Comparison of ENCODE assay signal across 19 cellular contexts in genomic region chr2:45943231-45944044, GRCh38.
DNase-seq lines count a peak whose midpoint lies in the region; ATAC-seq and TF ChIP-seq lines count a peak whose summit lies in the region.
"Had no signal": no experiment of that assay in that cellular context is flagged by ENCODE, and none has a peak within 500 bp of the region (broad histone marks: within the 10 kb centered on the region; RNA-seq: fewer than 3 reads in every experiment).

No MANE protein-coding gene starts in this region.

- H3K4me1 Mint-ChIP-seq in GM23338 (peaks cover 24% of the 10 kb centered on the region), endodermal cell (peaks cover 6% of the 10 kb centered on the region), progenitor cell of endocrine pancreas (ENCODE audit: low read depth) (peaks cover 5% of the 10 kb centered on the region)
- H3K4me1 Mint-ChIP-seq in stimulated activated naive CD8-positive, alpha-beta T cell treated with anti-CD3 and anti-CD28 coated beads, Interleukin-15, amount 100 ng/mL, for 72 hours, result no peaks in the 10 kb centered on the region

- peaks cover 3% of the 10 kb centered on the region; the same call in 1 of the 2 replicates for H3F3A ChIP-seq in GM23338 (replicated peaks; ENCODE audit: low read depth)

- peak overlapping the region; percentile 38; the same call in 1 of the 2 replicates for H2AFZ ChIP-seq in GM23338
- no peak overlapping the region for H2AFZ ChIP-seq in OCI-LY3 (ENCODE audit: low read depth, low read length)

- no peak overlapping the region for H3K27ac Mint-ChIP-seq in GM23338
- no peak overlapping the region for H3K27ac Mint-ChIP-seq in endodermal cell
- H3K27ac Mint-ChIP-seq in progenitor cell of endocrine pancreas, result no peak overlapping the region
- H3K27ac Mint-ChIP-seq in stimulated activated naive CD8-positive, alpha-beta T cell treated with anti-CD3 and anti-CD28 coated beads, Interleukin-15, amount 100 ng/mL, for 72 hours, result no peak overlapping the region
- H3K27ac Mint-ChIP-seq: activated naive CD4-positive, alpha-beta T cell treated with anti-CD3 and anti-CD28 coated beads, Interleukin-2, amount 50 U/mL, for 72 hours; CD8-positive, alpha-beta T cell had no signal

- 85 to 90% methylated on average over 11 to 14 of the region's 14 CpGs for WGBS in endodermal cell (ENCODE audit: insufficient coverage in 1 of 2, insufficient read length in 1 of 2), 2 experiments

- H3K9ac ChIP-seq in OCI-LY3 (ENCODE audit: low read length) (no peak overlapping the region), endodermal cell (ENCODE audit: extremely low read depth, low read length, poor library complexity, severe bottlenecking) (no peak overlapping the region)

- no peaks in the 10 kb centered on the region for H3K36me3 ChIP-seq in GM23338 (ENCODE audit: insufficient read depth)
- no peaks in the 10 kb centered on the region for H3K36me3 ChIP-seq in OCI-LY3 (replicated peaks; ENCODE audit: low read depth, low read length)
- no peaks in the 10 kb centered on the region for H3K36me3 ChIP-seq in endodermal cell (ENCODE audit: control insufficient read depth, insufficient read depth, low read length)

- H3K4me3 ChIP-seq in GM23338 (no peak overlapping the region), OCI-LY3 (ENCODE audit: low read length) (no peak overlapping the region), endodermal cell (ENCODE audit: low read length) (no peak overlapping the region)
- H3K4me3 ChIP-seq: mucosa of descending colon had no signal

- no peaks in the 10 kb centered on the region for H3K79me2 ChIP-seq in GM23338 (replicated peaks; ENCODE audit: insufficient read depth)
- H3K79me2 ChIP-seq in OCI-LY3 (ENCODE audit: low read length), result no peaks in the 10 kb centered on the region

- H3K4me2 ChIP-seq in GM23338, result no peak overlapping the region
- no peak overlapping the region for H3K4me2 ChIP-seq in OCI-LY3 (ENCODE audit: low read length)

- peak; percentile 54 to 57 for TF ChIP-seq CTCF in GM23338 (conservative IDR thresholded peaks at IDR 0.05; ENCODE audit: low read depth in 2 of 2)
- TF ChIP-seq CTCF in OCI-LY3 (IDR thresholded peaks at IDR 0.05; ENCODE audit: low read depth, low read length), result peak; percentile 40
- TF ChIP-seq CTCF in endodermal cell (conservative IDR thresholded peaks at IDR 0.05), result peak; percentile 66
- peak; percentile 35 for TF ChIP-seq CTCF in progenitor cell of endocrine pancreas (IDR thresholded peaks at IDR 0.05; ENCODE audit: unreplicated experiment)

- ATAC-seq in GM23338, result peak; percentile 84
- no peak for ATAC-seq in stimulated activated naive CD8-positive, alpha-beta T cell treated with anti-CD3 and anti-CD28 coated beads, Interleukin-15, amount 100 ng/mL, for 72 hours
- ATAC-seq: activated naive CD4-positive, alpha-beta T cell treated with anti-CD3 and anti-CD28 coated beads, Interleukin-2, amount 50 U/mL, for 72 hours; CD8-positive, alpha-beta T cell; mucosa of descending colon had no signal

- no peaks in the 10 kb centered on the region for H3K9me2 ChIP-seq in GM23338 (ENCODE audit: insufficient read depth)

- H4K20me1 ChIP-seq in GM23338 (replicated peaks; ENCODE audit: insufficient read depth) (no peaks in the 10 kb centered on the region), OCI-LY3 (ENCODE audit: insufficient read depth, low read length) (no peaks in the 10 kb centered on the region)

- H3K4me3 Mint-ChIP-seq in GM23338 (no peak overlapping the region), endodermal cell (no peak overlapping the region), progenitor cell of endocrine pancreas (ENCODE audit: low read depth) (no peak overlapping the region)
- no peak overlapping the region for H3K4me3 Mint-ChIP-seq in stimulated activated naive CD8-positive, alpha-beta T cell treated with anti-CD3 and anti-CD28 coated beads, Interleukin-15, amount 100 ng/mL, for 72 hours
- H3K4me3 Mint-ChIP-seq: CD8-positive, alpha-beta T cell had no signal

- peak; percentile 53 for DNase-seq in GM23338 (ENCODE audit: low spot score)
- peak; percentile 72 for DNase-seq in endodermal cell
- DNase-seq in progenitor cell of endocrine pancreas (ENCODE audit: low spot score, unreplicated experiment), result no peak
- no peak for DNase-seq in C1 segment of cervical spinal cord (lab: John Stamatoyannopoulos, UW)
- DNase-seq in activated naive CD4-positive, alpha-beta T cell treated with anti-CD3 and anti-CD28 coated beads, Interleukin-2, amount 50 U/mL, for 16 hours, result no peak
- no peak for DNase-seq in stimulated activated naive CD8-positive, alpha-beta T cell treated with anti-CD3 and anti-CD28 coated beads, Interleukin-15, amount 100 ng/mL, for 72 hours
- DNase-seq: activated CD4-positive, alpha-beta T cell treated with anti-CD3 and anti-CD28 coated beads for 1 hour; activated CD8-positive, alpha-beta memory T cell treated with anti-CD3 and anti-CD28 coated beads, Interleukin-2, amount 50 U/mL, for 48 hours; caudate nucleus; CD8-positive, alpha-beta T cell; kidney glomerular epithelial cell; mucosa of descending colon; NCI-H1105 treated with DMSO at 0.1 percent for 48 hours; NCI-H446 treated with DMSO at 0.1 percent for 48 hours; stimulated activated CD4-positive, alpha-beta T cell treated with anti-CD3 and anti-CD28 coated beads, Interleukin-12 subunit alpha, Interleukin-12 subunit beta, amount 100 ng/mL, for 4 hours; T-helper 2 cell had no signal

- H3K27me3 ChIP-seq in GM23338 (ENCODE audit: insufficient read depth) (no peaks in the 10 kb centered on the region), OCI-LY3 (ENCODE audit: low read depth, low read length) (peaks cover 6% of the 10 kb centered on the region; the same call in 1 of the 2 replicates), endodermal cell (ENCODE audit: control insufficient read depth, insufficient read depth, low read length, poor library complexity, severe bottlenecking) (no peaks in the 10 kb centered on the region)

- 0 out of 2 replicates have a peak overlapping the region, but pooled peaks have one; percentile 50 for H3K27ac ChIP-seq in GM23338 (ENCODE audit: low read depth)
- H3K27ac ChIP-seq in OCI-LY3 (ENCODE audit: low read length), result no peak overlapping the region
- no peak overlapping the region for H3K27ac ChIP-seq in endodermal cell (ENCODE audit: low read depth, low read length)
- H3K27ac ChIP-seq: RWPE1 had no signal

- no peaks in the 10 kb centered on the region for H3K27me3 Mint-ChIP-seq in GM23338 (ENCODE audit: insufficient read depth, low read depth, poor library complexity)
- peaks cover 6% of the 10 kb centered on the region for H3K27me3 Mint-ChIP-seq in endodermal cell (ENCODE audit: insufficient read depth)
- peaks cover 3% of the 10 kb centered on the region for H3K27me3 Mint-ChIP-seq in progenitor cell of endocrine pancreas
- no peaks in the 10 kb centered on the region for H3K27me3 Mint-ChIP-seq in stimulated activated naive CD8-positive, alpha-beta T cell treated with anti-CD3 and anti-CD28 coated beads, Interleukin-15, amount 100 ng/mL, for 72 hours

- H3K9me3 ChIP-seq in OCI-LY3 (ENCODE audit: insufficient read depth, low read length) (no peaks in the 10 kb centered on the region), endodermal cell (ENCODE audit: control insufficient read depth, low read length) (no peaks in the 10 kb centered on the region)
- H3K9me3 ChIP-seq: mucosa of descending colon had no signal

- no peaks in the 10 kb centered on the region for H3K36me3 Mint-ChIP-seq in GM23338 (ENCODE audit: low read depth)
- H3K36me3 Mint-ChIP-seq in endodermal cell (ENCODE audit: low read depth), result no peaks in the 10 kb centered on the region
- H3K36me3 Mint-ChIP-seq in progenitor cell of endocrine pancreas (ENCODE audit: insufficient read depth), result no peaks in the 10 kb centered on the region
- H3K36me3 Mint-ChIP-seq: activated naive CD4-positive, alpha-beta T cell treated with anti-CD3 and anti-CD28 coated beads, Interleukin-2, amount 50 U/mL, for 72 hours; CD8-positive, alpha-beta T cell had no signal

- H3K4me1 ChIP-seq in GM23338 (ENCODE audit: insufficient read depth) (no peaks in the 10 kb centered on the region), OCI-LY3 (ENCODE audit: low read length) (peaks cover 5% of the 10 kb centered on the region), endodermal cell (ENCODE audit: control insufficient read depth, insufficient read depth, low read length) (no peaks in the 10 kb centered on the region)

- H3K9me3 Mint-ChIP-seq in GM23338, result no peaks in the 10 kb centered on the region
- H3K9me3 Mint-ChIP-seq in endodermal cell, result no peaks in the 10 kb centered on the region
- H3K9me3 Mint-ChIP-seq in progenitor cell of endocrine pancreas (ENCODE audit: low read depth), result no peaks in the 10 kb centered on the region
- no peaks in the 10 kb centered on the region for H3K9me3 Mint-ChIP-seq in stimulated activated naive CD8-positive, alpha-beta T cell treated with anti-CD3 and anti-CD28 coated beads, Interleukin-15, amount 100 ng/mL, for 72 hours
- H3K9me3 Mint-ChIP-seq: activated naive CD4-positive, alpha-beta T cell treated with anti-CD3 and anti-CD28 coated beads, Interleukin-2, amount 50 U/mL, for 72 hours; CD8-positive, alpha-beta T cell had no signal

TF ChIP-seq in GM23338, 12 proteins besides CTCF, POLR2A, EP300 and RAD21 (continues in another document):
- TF ChIP-seq STAT1 (IDR thresholded peaks at IDR 0.05; ENCODE audit: unreplicated experiment) (no peak), EZH2phosphoT487 (IDR thresholded peaks at IDR 0.05; ENCODE audit: unreplicated experiment) (no peak)

Comparison
In these comparisons a context has a peak if more than half of its experiments do, and no peak if none do; other contexts are left out.
1. DNase-seq: peak in GM23338 (single experiment) and endodermal cell (single experiment); none in progenitor cell of endocrine pancreas (single experiment), C1 segment of cervical spinal cord (0 of 14), activated naive CD4-positive, alpha-beta T cell treated with anti-CD3 and anti-CD28 coated beads, Interleukin-2, amount 50 U/mL, for 16 hours (single experiment) and stimulated activated naive CD8-positive, alpha-beta T cell treated with anti-CD3 and anti-CD28 coated beads, Interleukin-15, amount 100 ng/mL, for 72 hours (0 of 2).
2. Peak in every context shown above with its lines, with median percentiles within 50 percentile points of each other: CTCF ChIP-seq.